1 cellular context compared by ENCODE assay signal in the genomic region with DNA sequence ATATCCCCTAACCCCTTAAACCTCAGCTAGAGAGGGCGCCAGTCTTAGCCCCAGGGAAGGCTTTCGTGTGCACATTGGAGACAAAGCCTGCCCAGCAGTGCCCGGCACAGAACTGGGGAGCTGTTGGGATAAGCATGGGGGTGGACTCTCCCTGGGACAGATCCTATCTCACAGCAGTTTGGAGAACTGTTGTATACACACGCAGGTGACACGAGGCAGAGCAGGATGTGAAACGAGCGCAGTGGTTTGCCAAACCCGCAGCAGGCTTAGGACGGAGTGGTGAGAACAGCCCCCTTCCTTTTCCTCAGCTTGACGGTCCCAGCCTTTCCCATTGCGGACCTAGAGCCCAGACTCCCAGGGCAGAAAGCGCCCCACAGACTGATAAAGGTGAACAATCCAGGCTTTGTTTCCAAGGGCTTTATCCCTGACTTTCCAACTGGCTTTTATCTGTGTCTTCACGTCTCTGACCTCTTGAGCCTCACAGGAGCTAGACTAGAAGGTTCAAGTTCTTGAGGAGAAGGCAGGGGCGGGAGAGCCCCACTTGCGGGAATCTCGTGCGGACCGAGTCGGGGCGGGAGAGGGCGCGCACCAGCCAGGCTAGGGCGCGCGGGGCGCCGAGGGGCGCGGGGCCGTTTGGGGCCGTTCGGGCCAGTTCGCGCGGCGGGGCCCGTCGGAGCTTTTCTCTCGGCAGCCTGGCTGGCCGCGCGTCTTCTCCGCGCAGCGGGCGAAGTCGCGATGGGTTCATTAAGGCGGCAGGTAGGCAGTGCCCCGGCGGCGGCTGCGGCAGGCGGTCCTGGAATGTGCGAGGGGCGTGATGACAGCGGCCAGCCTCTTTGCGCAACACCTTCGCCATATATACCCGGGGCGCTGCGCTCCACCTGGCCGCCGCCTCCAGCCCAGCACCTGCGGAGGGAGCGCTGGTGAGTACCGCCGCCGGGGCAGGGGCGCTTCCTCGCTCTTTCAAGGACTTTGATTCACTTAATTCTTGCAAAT.
TF ChIP-seq lines count a peak whose summit lies in the region.

A gene with protein sequence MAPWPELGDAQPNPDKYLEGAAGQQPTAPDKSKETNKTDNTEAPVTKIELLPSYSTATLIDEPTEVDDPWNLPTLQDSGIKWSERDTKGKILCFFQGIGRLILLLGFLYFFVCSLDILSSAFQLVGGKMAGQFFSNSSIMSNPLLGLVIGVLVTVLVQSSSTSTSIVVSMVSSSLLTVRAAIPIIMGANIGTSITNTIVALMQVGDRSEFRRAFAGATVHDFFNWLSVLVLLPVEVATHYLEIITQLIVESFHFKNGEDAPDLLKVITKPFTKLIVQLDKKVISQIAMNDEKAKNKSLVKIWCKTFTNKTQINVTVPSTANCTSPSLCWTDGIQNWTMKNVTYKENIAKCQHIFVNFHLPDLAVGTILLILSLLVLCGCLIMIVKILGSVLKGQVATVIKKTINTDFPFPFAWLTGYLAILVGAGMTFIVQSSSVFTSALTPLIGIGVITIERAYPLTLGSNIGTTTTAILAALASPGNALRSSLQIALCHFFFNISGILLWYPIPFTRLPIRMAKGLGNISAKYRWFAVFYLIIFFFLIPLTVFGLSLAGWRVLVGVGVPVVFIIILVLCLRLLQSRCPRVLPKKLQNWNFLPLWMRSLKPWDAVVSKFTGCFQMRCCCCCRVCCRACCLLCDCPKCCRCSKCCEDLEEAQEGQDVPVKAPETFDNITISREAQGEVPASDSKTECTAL (plus strand): TSS at position 881 of the 993 bp plus-strand sequence. CDS start 6,650 bp downstream, outside the sequence.

TF ChIP-seq in H1, 55 proteins besides CTCF, POLR2A, EP300 and RAD21 (continued from another document):
- no peak for TF ChIP-seq KDM5A (IDR thresholded peaks at IDR 0.05; ENCODE audit: low read length)
- TF ChIP-seq SUZ12 (IDR thresholded peaks at IDR 0.05; ENCODE audit: low read length): peak; percentile 50
- TF ChIP-seq HDAC2 (IDR thresholded peaks at IDR 0.05; ENCODE audit: borderline replicate concordance in 1 of 2, low read depth in 2 of 2, low read length in 2 of 2): no peak
- TF ChIP-seq SRF (IDR thresholded peaks at IDR 0.05; ENCODE audit: low read depth, low read length): no peak
- peak; percentile 64; the same call in 1 of the 2 replicates for TF ChIP-seq TBP (IDR thresholded peaks at IDR 0.05; ENCODE audit: low read depth, low read length)
